16 cellular contexts compared by ENCODE assay signal in genomic region chr16:80725566-80726162, GRCh38.
"Had no signal": no experiment of that assay in that cellular context is flagged by ENCODE, and none has a peak within 500 bp of the region (broad histone marks: within the 10 kb centered on the region; RNA-seq: fewer than 3 reads in every experiment).

No MANE protein-coding gene starts in this region.

- H3K27me3 Mint-ChIP-seq: activated CD8-positive, alpha-beta T cell treated with anti-CD3 and anti-CD28 coated beads for 36 hours; progenitor cell of endocrine pancreas had no signal

- H3K4me1 ChIP-seq: stomach had no signal

- ATAC-seq: activated CD8-positive, alpha-beta T cell treated with anti-CD3 and anti-CD28 coated beads for 36 hours; esophagus mucosa; left colon had no signal

- H3K27ac ChIP-seq: stomach, thoracic aorta, VCaP had no signal

- H3K36me3 ChIP-seq: stomach, thoracic aorta had no signal

- H3K4me3 ChIP-seq: stomach, thoracic aorta had no signal

- H3K27me3 ChIP-seq: stomach had no signal

- H3K4me3 Mint-ChIP-seq: activated CD8-positive, alpha-beta T cell treated with anti-CD3 and anti-CD28 coated beads for 36 hours; activated T-cell treated with anti-CD3 and anti-CD28 coated beads, Interleukin-2, amount 50 U/mL, for 72 hours; natural killer cell treated with Interleukin-12 subunit alpha and Interleukin-12 subunit beta and Interleukin-15 and Interleukin-18, amount 100 ng/mL, for 72 hours had no signal

- H3K27ac Mint-ChIP-seq: activated CD8-positive, alpha-beta T cell treated with anti-CD3 and anti-CD28 coated beads for 36 hours; activated T-cell treated with anti-CD3 and anti-CD28 coated beads, Interleukin-2, amount 50 U/mL, for 72 hours; natural killer cell treated with Interleukin-12 subunit alpha and Interleukin-12 subunit beta and Interleukin-15 and Interleukin-18, amount 100 ng/mL, for 72 hours; progenitor cell of endocrine pancreas had no signal

- DNase-seq: activated CD8-positive, alpha-beta memory T cell treated with anti-CD3 and anti-CD28 coated beads, Interleukin-2, amount 50 U/mL, for 4 hours; activated CD8-positive, alpha-beta T cell treated with anti-CD3 and anti-CD28 coated beads for 36 hours; activated T-cell treated with anti-CD3 and anti-CD28 coated beads, Interleukin-2, amount 50 U/mL, for 72 hours; dermis blood vessel endothelial cell; foreskin fibroblast; left colon; mammary epithelial cell; occipital lobe; stimulated activated CD4-positive, alpha-beta T cell treated with anti-CD3 and anti-CD28 coated beads, Interleukin-4, amount 100 ng/mL, for 1 hour; stimulated activated CD8-positive, alpha-beta memory T cell treated with anti-CD3 and anti-CD28 coated beads, Interleukin-4, amount 100 ng/mL, for 48 hours; stomach had no signal
